Comparison of ENCODE assay signal across 8 cellular contexts in genomic region chr21:39445339-39446269, GRCh38. TPM values are rescaled to one million over a fixed set of nuclear protein-coding genes. Genes with fewer than 3 reads are reported as not detected.
DNase-seq lines count a peak whose midpoint lies in the region; ATAC-seq and TF ChIP-seq lines count a peak whose summit lies in the region.

Gene LCA5L (minus strand): TSS chr21:39445778. CDS start chr21:39428493, 17,285 bp downstream.

- peak; percentile 94 for ATAC-seq in HG02642 (IDR thresholded peaks at IDR 0.05; ENCODE audit: poor library complexity, unreplicated experiment)

- H3K4me1 Mint-ChIP-seq in type B pancreatic cell (ENCODE audit: unreplicated experiment), result peaks cover 17% of the 10 kb centered on the region

- DNase-seq in NCI-H1092 treated with DMSO at 0.1 percent for 48 hours (lab: John Stamatoyannopoulos, UW) (peak; percentile 91), SKM-1 treated with dmso at 0.1 percent for 144 hours (lab: John Stamatoyannopoulos, UW; ENCODE audit: unreplicated experiment) (peak; percentile 79), cardiac septum (ENCODE audit: low spot score) (peak; percentile 94), pons (ENCODE audit: low spot score) (peak; percentile 86), type B pancreatic cell (ENCODE audit: extremely low spot score, unreplicated experiment) (peak; percentile 96)
- DNase-seq in activated naive CD8-positive, alpha-beta T cell treated with anti-CD3 and anti-CD28 coated beads, Interleukin-2, amount 50 U/mL, for 16 hours (ENCODE audit: low read depth, low spot score), result peak; percentile 73

- intact Hi-C loops in cardiac septum (cut with DNase I), result loop anchor here (2.0 kb wide), 1 partner anchor 133 kb away; the partner anchor contains the start of gene BRWD1

- peak within 1 kb of the TSS; percentile 97 for H3K4me3 Mint-ChIP-seq in type B pancreatic cell

- peaks cover 4% of the 10 kb centered on the region for H3K27me3 Mint-ChIP-seq in type B pancreatic cell

- peak within 1 kb of the TSS; percentile 95 for H3K27ac Mint-ChIP-seq in type B pancreatic cell

- no peaks in the 10 kb centered on the region for H3K36me3 Mint-ChIP-seq in type B pancreatic cell

- TF ChIP-seq CTCF in GM12873 (IDR thresholded peaks at IDR 0.05; ENCODE audit: insufficient read depth, low read depth, low read length, missing control alignments), result peak; percentile 38
- TF ChIP-seq CTCF in type B pancreatic cell (conservative IDR thresholded peaks at IDR 0.05), result peak; percentile 19

- no peaks in the 10 kb centered on the region for H3K9me3 Mint-ChIP-seq in type B pancreatic cell

RNA-seq across cellular contexts. Expression of gene LCA5L, which starts in this region (rescaled TPM):
- total RNA-seq in cardiac septum, result 1.7 TPM
- 1.9 and 2.6 TPM in 2 replicates for total RNA-seq in type B pancreatic cell (ENCODE audit: low replicate concordance)

Comparison
In these comparisons a context has a peak if more than half of its experiments do, and no peak if none do; other contexts are left out.
1. Peak in every context shown above with its lines: DNase-seq and ATAC-seq.